Comparison of ENCODE assay signal across 8 cellular contexts in genomic region chr7:44477063-44477830, GRCh38. TPM values are rescaled to one million over a fixed set of nuclear protein-coding genes. Genes with fewer than 3 reads are reported as not detected.
DNase-seq lines count a peak whose midpoint lies in the region; ATAC-seq and TF ChIP-seq lines count a peak whose summit lies in the region.

No MANE protein-coding gene starts in this region.

- TF ChIP-seq CTCF in CD4-positive, alpha-beta T cell (IDR thresholded peaks at IDR 0.05), result peak; percentile 92
- TF ChIP-seq CTCF in esophagus squamous epithelium (IDR thresholded peaks at IDR 0.05), result peak; percentile 86 to 95 (median 89)

- H3K27ac ChIP-seq in CD4-positive, alpha-beta T cell (ENCODE audit: low read depth, low read length), result no peak overlapping the region
- H3K27ac ChIP-seq in esophagus squamous epithelium, result no peak overlapping the region

- H3K9me3 Mint-ChIP-seq in CD4-positive, alpha-beta T cell, result no peaks in the 10 kb centered on the region
- H3K9me3 Mint-ChIP-seq in naive thymus-derived CD8-positive, alpha-beta T cell, result peaks cover 0 to 3% (median 0%) of the 10 kb centered on the region in 9 donors
- H3K9me3 Mint-ChIP-seq in stimulated activated naive CD8-positive, alpha-beta T cell treated with anti-CD3 and anti-CD28 coated beads, Interleukin-15, Interleukin-2, amounts not matched to agents 100 ng/mL and 50 ng/mL, for 24 hours, result peaks cover under 1% of the 10 kb centered on the region

- no peaks in the 10 kb centered on the region for H3K27me3 Mint-ChIP-seq in CD4-positive, alpha-beta T cell
- H3K27me3 Mint-ChIP-seq in naive thymus-derived CD8-positive, alpha-beta T cell, result no peaks in the 10 kb centered on the region
- no peaks in the 10 kb centered on the region for H3K27me3 Mint-ChIP-seq in stimulated activated naive CD8-positive, alpha-beta T cell treated with anti-CD3 and anti-CD28 coated beads, Interleukin-15, Interleukin-2, amounts not matched to agents 100 ng/mL and 50 ng/mL, for 24 hours

- H3K36me3 ChIP-seq in esophagus squamous epithelium, result peaks cover 4 to 88% (median 18%) of the 10 kb centered on the region in 3 donors

- H3K27ac Mint-ChIP-seq in CD4-positive, alpha-beta T cell, result peak overlapping the region; percentile 35
- peak overlapping the region in 8 of 10 donors; percentile 24 to 85 (median 68) for H3K27ac Mint-ChIP-seq in naive thymus-derived CD8-positive, alpha-beta T cell
- H3K27ac Mint-ChIP-seq in stimulated activated naive CD8-positive, alpha-beta T cell treated with anti-CD3 and anti-CD28 coated beads, Interleukin-15, Interleukin-2, amounts not matched to agents 100 ng/mL and 50 ng/mL, for 24 hours, result peak overlapping the region; percentile 29

- H3K36me3 Mint-ChIP-seq in CD4-positive, alpha-beta T cell (ENCODE audit: low read depth), result peaks cover 94% of the 10 kb centered on the region
- peaks cover 3 to 92% (median 25%) of the 10 kb centered on the region in 3 donors for H3K36me3 Mint-ChIP-seq in naive thymus-derived CD8-positive, alpha-beta T cell
- H3K36me3 Mint-ChIP-seq in stimulated activated naive CD8-positive, alpha-beta T cell treated with anti-CD3 and anti-CD28 coated beads, Interleukin-15, Interleukin-2, amounts not matched to agents 100 ng/mL and 50 ng/mL, for 24 hours (ENCODE audit: low read depth), result peaks cover 85% of the 10 kb centered on the region

- no peak overlapping the region for H3K4me3 Mint-ChIP-seq in CD4-positive, alpha-beta T cell
- peak overlapping the region in 1 of 10 donors; percentile 20 for H3K4me3 Mint-ChIP-seq in naive thymus-derived CD8-positive, alpha-beta T cell
- H3K4me3 Mint-ChIP-seq in stimulated activated naive CD8-positive, alpha-beta T cell treated with anti-CD3 and anti-CD28 coated beads, Interleukin-15, Interleukin-2, amounts not matched to agents 100 ng/mL and 50 ng/mL, for 24 hours, result no peak overlapping the region

- TF ChIP-seq POLR2A in esophagus squamous epithelium (IDR thresholded peaks at IDR 0.05), result no peak

- peak; percentile 98 for ATAC-seq in CD4-positive, alpha-beta T cell (ENCODE audit: poor library complexity)
- peak; percentile 75 for ATAC-seq in GM19324 (IDR thresholded peaks at IDR 0.05; ENCODE audit: low FRiP score, unreplicated experiment)
- ATAC-seq in naive thymus-derived CD8-positive, alpha-beta T cell, result peak; percentile 92 to 98

- WGBS in esophagus squamous epithelium, 2 donors, result 22 to 47% methylated on average over 4 to 5 of the region's 6 CpGs

- DNase-seq in CD4-positive, alpha-beta T cell, result peak; percentile 33 to 57 (median 46)
- DNase-seq in HS-27A (ENCODE audit: low read depth) (peak; percentile 30), OCI-M1 (lab: John Stamatoyannopoulos, UW) (peak; percentile 53), activated T-cell treated with anti-CD3 and anti-CD28 coated beads for 48 hours (ENCODE audit: low read depth) (peak; percentile 41), esophagus squamous epithelium (lab: John Stamatoyannopoulos, UW) (no peak)
- peak; percentile 22 to 74 (median 59) for DNase-seq in naive thymus-derived CD8-positive, alpha-beta T cell

- no peaks in the 10 kb centered on the region for H3K9me3 ChIP-seq in CD4-positive, alpha-beta T cell (ENCODE audit: control insufficient read depth, low read length)
- H3K9me3 ChIP-seq in esophagus squamous epithelium, result no peaks in the 10 kb centered on the region

- intact Hi-C loops in CD4-positive, alpha-beta T cell (cut with DNase I, micrococcal nuclease), result loop anchor here (1.0 to 10.0 kb wide), 5 partner anchors 16 to 236 kb away; no protein-coding TSS in a partner anchor
- intact Hi-C loops in esophagus squamous epithelium (cut with DNase I), result loop anchor here (10.0 kb wide), 1 partner anchor 232 kb away; no protein-coding TSS in a partner anchor

- no peak overlapping the region for H3K4me3 ChIP-seq in esophagus squamous epithelium

- CTCF ChIA-PET in CD4-positive, alpha-beta T cell (lab: Charles Lee), result interaction anchor here (0.7 to 1.0 kb wide), 4 partner anchors 12 to 1568 kb away, joined by 3 to 4 read pairs (median 4); partner anchors contain the start of gene NUDCD3

- H3K27me3 ChIP-seq in CD4-positive, alpha-beta T cell (ENCODE audit: control insufficient read depth, insufficient read depth, low read length), result no peaks in the 10 kb centered on the region
- H3K27me3 ChIP-seq in esophagus squamous epithelium, result no peaks in the 10 kb centered on the region

- H3K4me1 ChIP-seq in esophagus squamous epithelium, result peaks cover 0 to 21% (median 0%) of the 10 kb centered on the region in 3 donors

- POLR2A ChIA-PET in CD4-positive, alpha-beta T cell (lab: Charles Lee), result no interaction called here
- POLR2A ChIA-PET in naive thymus-derived CD8-positive, alpha-beta T cell (lab: Charles Lee), result interaction anchor here (0.6 to 1.3 kb wide), 2 partner anchors 13 to 45 kb away, joined by 4 to 7 read pairs; no protein-coding TSS in a partner anchor

- H3K4me1 Mint-ChIP-seq in CD4-positive, alpha-beta T cell (ENCODE audit: low read depth), result peaks cover 74% of the 10 kb centered on the region
- H3K4me1 Mint-ChIP-seq in naive thymus-derived CD8-positive, alpha-beta T cell, result peaks cover 22 to 67% (median 57%) of the 10 kb centered on the region in 4 donors
- H3K4me1 Mint-ChIP-seq in stimulated activated naive CD8-positive, alpha-beta T cell treated with anti-CD3 and anti-CD28 coated beads, Interleukin-15, Interleukin-2, amounts not matched to agents 100 ng/mL and 50 ng/mL, for 24 hours (ENCODE audit: low read depth), result peaks cover 24% of the 10 kb centered on the region

RNA-seq across cellular contexts. Expression of gene NUDCD3, which starts 13.2 kb away (rescaled TPM):
- 10 to 100 TPM; 56.6 to 60.6 TPM for total RNA-seq in CD4-positive, alpha-beta T cell
- 10 to 100 TPM; 33.5 to 54.0 (median 47.0) TPM for total RNA-seq in esophagus squamous epithelium
- 100 to 1,000 TPM; 111 to 118 TPM for total RNA-seq in naive thymus-derived CD8-positive, alpha-beta T cell
- polyA plus RNA-seq in naive thymus-derived CD8-positive, alpha-beta T cell, result 10 to 100 TPM; 54.6 to 69.4 (median 59.6) TPM
